Comparison of ENCODE assay signal across 2 cellular contexts in the genomic region with DNA sequence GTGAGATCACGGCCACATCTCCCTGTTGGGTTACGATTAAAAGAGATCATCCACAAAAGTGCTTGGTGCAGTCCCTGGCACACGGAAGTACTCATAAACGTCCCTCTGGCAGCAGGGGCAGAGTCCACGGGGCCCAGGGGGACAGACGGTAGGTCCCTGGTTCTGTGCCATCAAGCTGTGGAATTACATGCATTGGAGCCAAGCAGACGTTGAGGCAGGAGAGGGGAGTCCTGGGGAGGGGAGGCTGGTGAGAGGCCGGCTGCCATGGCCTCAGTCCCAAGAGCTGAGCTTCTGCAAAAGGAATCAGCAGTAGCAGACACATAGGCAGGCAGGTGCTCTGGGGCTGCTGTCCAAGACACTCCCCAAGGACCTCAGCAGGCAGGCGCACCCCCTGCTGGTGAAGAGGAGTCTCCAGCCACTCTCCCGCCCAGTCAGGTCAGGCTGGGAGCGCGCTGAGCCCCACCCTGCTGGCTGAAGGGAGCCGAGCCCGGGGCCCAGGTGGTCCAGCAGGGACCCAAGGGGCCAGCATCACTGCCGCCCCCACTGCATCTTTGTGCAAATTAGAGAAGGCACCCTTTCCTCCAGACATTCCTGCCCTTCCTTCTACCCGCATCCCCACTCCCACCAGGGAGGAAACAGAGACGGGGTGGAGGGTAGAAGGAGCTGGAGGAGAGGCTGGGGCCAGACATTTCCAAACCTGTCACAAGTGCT.
TF ChIP-seq lines count a peak whose summit lies in the region.

No MANE protein-coding gene starts in this region.

TF ChIP-seq in GM12878, 131 proteins besides CTCF, POLR2A, EP300 and RAD21 (continued from another document and continues in another):
- TF ChIP-seq, protein P1, sequence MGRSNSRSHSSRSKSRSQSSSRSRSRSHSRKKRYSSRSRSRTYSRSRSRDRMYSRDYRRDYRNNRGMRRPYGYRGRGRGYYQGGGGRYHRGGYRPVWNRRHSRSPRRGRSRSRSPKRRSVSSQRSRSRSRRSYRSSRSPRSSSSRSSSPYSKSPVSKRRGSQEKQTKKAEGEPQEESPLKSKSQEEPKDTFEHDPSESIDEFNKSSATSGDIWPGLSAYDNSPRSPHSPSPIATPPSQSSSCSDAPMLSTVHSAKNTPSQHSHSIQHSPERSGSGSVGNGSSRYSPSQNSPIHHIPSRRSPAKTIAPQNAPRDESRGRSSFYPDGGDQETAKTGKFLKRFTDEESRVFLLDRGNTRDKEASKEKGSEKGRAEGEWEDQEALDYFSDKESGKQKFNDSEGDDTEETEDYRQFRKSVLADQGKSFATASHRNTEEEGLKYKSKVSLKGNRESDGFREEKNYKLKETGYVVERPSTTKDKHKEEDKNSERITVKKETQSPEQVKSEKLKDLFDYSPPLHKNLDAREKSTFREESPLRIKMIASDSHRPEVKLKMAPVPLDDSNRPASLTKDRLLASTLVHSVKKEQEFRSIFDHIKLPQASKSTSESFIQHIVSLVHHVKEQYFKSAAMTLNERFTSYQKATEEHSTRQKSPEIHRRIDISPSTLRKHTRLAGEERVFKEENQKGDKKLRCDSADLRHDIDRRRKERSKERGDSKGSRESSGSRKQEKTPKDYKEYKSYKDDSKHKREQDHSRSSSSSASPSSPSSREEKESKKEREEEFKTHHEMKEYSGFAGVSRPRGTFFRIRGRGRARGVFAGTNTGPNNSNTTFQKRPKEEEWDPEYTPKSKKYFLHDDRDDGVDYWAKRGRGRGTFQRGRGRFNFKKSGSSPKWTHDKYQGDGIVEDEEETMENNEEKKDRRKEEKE (IDR thresholded peaks at IDR 0.05) = no peak
- TF ChIP-seq POLR2AphosphoS2 (IDR thresholded peaks at IDR 0.05; ENCODE audit: low read depth, low read length) (no peak), ZNF274 (IDR thresholded peaks at IDR 0.05; ENCODE audit: insufficient read depth, insufficient read length) (no peak), SP1 (IDR thresholded peaks at IDR 0.05; ENCODE audit: low read depth, low read length) (no peak), SMC3 (IDR thresholded peaks at IDR 0.05; ENCODE audit: borderline replicate concordance, low read length) (peak; percentile 76), CHD2 (IDR thresholded peaks at IDR 0.05; ENCODE audit: borderline replicate concordance, low read depth, low read length) (no peak), NFIC (IDR thresholded peaks at IDR 0.05; ENCODE audit: low read depth, low read length) (no peak), NFYA (IDR thresholded peaks at IDR 0.05; ENCODE audit: borderline replicate concordance, low read depth, low read length) (no peak), TARDBP (IDR thresholded peaks at IDR 0.05; ENCODE audit: borderline replicate concordance) (no peak), GATAD2B (conservative IDR thresholded peaks at IDR 0.05; ENCODE audit: low read depth) (no peak), MYC (IDR thresholded peaks at IDR 0.05; ENCODE audit: insufficient read depth, insufficient read length, insufficient replicate concordance, low read length, severe bottlenecking) (no peak), BHLHE40 (IDR thresholded peaks at IDR 0.05; ENCODE audit: borderline replicate concordance in 1 of 2, low read depth in 2 of 2, low read length in 1 of 2) (peak in 1 of 2 experiments; percentile 46; a peak in 1 of 4 replicates), ZNF207 (IDR thresholded peaks at IDR 0.05; ENCODE audit: borderline replicate concordance) (no peak), ASH2L (IDR thresholded peaks at IDR 0.05; ENCODE audit: borderline replicate concordance, low read depth) (no peak), SMAD1 (IDR thresholded peaks at IDR 0.05; ENCODE audit: low read depth, partially characterized antibody) (no peak), SUZ12 (IDR thresholded peaks at IDR 0.05; ENCODE audit: unreplicated experiment) (no peak), IKZF1 (conservative IDR thresholded peaks at IDR 0.05) (peak; percentile 20), IRF4 (IDR thresholded peaks at IDR 0.05; ENCODE audit: low read depth, low read length) (no peak)
- TF ChIP-seq, protein P2, sequence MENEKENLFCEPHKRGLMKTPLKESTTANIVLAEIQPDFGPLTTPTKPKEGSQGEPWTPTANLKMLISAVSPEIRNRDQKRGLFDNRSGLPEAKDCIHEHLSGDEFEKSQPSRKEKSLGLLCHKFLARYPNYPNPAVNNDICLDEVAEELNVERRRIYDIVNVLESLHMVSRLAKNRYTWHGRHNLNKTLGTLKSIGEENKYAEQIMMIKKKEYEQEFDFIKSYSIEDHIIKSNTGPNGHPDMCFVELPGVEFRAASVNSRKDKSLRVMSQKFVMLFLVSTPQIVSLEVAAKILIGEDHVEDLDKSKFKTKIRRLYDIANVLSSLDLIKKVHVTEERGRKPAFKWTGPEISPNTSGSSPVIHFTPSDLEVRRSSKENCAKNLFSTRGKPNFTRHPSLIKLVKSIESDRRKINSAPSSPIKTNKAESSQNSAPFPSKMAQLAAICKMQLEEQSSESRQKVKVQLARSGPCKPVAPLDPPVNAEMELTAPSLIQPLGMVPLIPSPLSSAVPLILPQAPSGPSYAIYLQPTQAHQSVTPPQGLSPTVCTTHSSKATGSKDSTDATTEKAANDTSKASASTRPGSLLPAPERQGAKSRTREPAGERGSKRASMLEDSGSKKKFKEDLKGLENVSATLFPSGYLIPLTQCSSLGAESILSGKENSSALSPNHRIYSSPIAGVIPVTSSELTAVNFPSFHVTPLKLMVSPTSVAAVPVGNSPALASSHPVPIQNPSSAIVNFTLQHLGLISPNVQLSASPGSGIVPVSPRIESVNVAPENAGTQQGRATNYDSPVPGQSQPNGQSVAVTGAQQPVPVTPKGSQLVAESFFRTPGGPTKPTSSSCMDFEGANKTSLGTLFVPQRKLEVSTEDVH (IDR thresholded peaks at IDR 0.05; ENCODE audit: low read depth, partially characterized antibody) = no peak
- TF ChIP-seq, protein P3, sequence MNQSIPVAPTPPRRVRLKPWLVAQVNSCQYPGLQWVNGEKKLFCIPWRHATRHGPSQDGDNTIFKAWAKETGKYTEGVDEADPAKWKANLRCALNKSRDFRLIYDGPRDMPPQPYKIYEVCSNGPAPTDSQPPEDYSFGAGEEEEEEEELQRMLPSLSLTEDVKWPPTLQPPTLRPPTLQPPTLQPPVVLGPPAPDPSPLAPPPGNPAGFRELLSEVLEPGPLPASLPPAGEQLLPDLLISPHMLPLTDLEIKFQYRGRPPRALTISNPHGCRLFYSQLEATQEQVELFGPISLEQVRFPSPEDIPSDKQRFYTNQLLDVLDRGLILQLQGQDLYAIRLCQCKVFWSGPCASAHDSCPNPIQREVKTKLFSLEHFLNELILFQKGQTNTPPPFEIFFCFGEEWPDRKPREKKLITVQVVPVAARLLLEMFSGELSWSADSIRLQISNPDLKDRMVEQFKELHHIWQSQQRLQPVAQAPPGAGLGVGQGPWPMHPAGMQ (IDR thresholded peaks at IDR 0.05; ENCODE audit: borderline replicate concordance) = no peak

TF ChIP-seq in HepG2, 621 proteins besides CTCF, POLR2A, EP300 and RAD21 (continued from another document and continues in another):
- TF ChIP-seq, protein P4, sequence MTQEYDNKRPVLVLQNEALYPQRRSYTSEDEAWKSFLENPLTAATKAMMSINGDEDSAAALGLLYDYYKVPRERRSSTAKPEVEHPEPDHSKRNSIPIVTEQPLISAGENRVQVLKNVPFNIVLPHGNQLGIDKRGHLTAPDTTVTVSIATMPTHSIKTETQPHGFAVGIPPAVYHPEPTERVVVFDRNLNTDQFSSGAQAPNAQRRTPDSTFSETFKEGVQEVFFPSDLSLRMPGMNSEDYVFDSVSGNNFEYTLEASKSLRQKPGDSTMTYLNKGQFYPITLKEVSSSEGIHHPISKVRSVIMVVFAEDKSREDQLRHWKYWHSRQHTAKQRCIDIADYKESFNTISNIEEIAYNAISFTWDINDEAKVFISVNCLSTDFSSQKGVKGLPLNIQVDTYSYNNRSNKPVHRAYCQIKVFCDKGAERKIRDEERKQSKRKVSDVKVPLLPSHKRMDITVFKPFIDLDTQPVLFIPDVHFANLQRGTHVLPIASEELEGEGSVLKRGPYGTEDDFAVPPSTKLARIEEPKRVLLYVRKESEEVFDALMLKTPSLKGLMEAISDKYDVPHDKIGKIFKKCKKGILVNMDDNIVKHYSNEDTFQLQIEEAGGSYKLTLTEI (CRISPR knock-in tag; conservative IDR thresholded peaks at IDR 0.05) = no peak
- no peak for TF ChIP-seq FOXM1 (CRISPR knock-in tag; IDR thresholded peaks at IDR 0.05)
- TF ChIP-seq, protein P5, sequence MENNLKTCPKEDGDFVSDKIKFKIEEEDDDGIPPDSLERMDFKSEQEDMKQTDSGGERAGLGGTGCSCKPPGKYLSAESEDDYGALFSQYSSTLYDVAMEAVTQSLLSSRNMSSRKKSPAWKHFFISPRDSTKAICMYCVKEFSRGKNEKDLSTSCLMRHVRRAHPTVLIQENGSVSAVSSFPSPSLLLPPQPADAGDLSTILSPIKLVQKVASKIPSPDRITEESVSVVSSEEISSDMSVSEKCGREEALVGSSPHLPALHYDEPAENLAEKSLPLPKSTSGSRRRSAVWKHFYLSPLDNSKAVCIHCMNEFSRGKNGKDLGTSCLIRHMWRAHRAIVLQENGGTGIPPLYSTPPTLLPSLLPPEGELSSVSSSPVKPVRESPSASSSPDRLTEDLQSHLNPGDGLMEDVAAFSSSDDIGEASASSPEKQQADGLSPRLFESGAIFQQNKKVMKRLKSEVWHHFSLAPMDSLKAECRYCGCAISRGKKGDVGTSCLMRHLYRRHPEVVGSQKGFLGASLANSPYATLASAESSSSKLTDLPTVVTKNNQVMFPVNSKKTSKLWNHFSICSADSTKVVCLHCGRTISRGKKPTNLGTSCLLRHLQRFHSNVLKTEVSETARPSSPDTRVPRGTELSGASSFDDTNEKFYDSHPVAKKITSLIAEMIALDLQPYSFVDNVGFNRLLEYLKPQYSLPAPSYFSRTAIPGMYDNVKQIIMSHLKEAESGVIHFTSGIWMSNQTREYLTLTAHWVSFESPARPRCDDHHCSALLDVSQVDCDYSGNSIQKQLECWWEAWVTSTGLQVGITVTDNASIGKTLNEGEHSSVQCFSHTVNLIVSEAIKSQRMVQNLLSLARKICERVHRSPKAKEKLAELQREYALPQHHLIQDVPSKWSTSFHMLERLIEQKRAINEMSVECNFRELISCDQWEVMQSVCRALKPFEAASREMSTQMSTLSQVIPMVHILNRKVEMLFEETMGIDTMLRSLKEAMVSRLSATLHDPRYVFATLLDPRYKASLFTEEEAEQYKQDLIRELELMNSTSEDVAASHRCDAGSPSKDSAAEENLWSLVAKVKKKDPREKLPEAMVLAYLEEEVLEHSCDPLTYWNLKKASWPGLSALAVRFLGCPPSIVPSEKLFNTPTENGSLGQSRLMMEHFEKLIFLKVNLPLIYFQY (CRISPR knock-in tag; IDR thresholded peaks at IDR 0.05; ENCODE audit: borderline replicate concordance) = no peak
- TF ChIP-seq ZZZ3 (CRISPR knock-in tag; IDR thresholded peaks at IDR 0.05; ENCODE audit: borderline replicate concordance) = no peak
- no peak for TF ChIP-seq MAFK (conservative IDR thresholded peaks at IDR 0.05 in 1 of 2, IDR thresholded peaks at IDR 0.05 in 1 of 2; ENCODE audit: low read length in 2 of 2)
- TF ChIP-seq SP2 (CRISPR knock-in tag; IDR thresholded peaks at IDR 0.05) = 0 out of 2 replicates have a peak, but pooled peaks have one; percentile 38
- TF ChIP-seq ZNF382 (CRISPR knock-in tag; IDR thresholded peaks at IDR 0.05; ENCODE audit: borderline replicate concordance) = no peak
- TF ChIP-seq, protein P6, sequence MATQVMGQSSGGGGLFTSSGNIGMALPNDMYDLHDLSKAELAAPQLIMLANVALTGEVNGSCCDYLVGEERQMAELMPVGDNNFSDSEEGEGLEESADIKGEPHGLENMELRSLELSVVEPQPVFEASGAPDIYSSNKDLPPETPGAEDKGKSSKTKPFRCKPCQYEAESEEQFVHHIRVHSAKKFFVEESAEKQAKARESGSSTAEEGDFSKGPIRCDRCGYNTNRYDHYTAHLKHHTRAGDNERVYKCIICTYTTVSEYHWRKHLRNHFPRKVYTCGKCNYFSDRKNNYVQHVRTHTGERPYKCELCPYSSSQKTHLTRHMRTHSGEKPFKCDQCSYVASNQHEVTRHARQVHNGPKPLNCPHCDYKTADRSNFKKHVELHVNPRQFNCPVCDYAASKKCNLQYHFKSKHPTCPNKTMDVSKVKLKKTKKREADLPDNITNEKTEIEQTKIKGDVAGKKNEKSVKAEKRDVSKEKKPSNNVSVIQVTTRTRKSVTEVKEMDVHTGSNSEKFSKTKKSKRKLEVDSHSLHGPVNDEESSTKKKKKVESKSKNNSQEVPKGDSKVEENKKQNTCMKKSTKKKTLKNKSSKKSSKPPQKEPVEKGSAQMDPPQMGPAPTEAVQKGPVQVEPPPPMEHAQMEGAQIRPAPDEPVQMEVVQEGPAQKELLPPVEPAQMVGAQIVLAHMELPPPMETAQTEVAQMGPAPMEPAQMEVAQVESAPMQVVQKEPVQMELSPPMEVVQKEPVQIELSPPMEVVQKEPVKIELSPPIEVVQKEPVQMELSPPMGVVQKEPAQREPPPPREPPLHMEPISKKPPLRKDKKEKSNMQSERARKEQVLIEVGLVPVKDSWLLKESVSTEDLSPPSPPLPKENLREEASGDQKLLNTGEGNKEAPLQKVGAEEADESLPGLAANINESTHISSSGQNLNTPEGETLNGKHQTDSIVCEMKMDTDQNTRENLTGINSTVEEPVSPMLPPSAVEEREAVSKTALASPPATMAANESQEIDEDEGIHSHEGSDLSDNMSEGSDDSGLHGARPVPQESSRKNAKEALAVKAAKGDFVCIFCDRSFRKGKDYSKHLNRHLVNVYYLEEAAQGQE (IDR thresholded peaks at IDR 0.05; ENCODE audit: borderline replicate concordance in 1 of 2, low read depth in 1 of 2, low read length in 2 of 2) = no peak
- TF ChIP-seq CBFB (CRISPR knock-in tag; IDR thresholded peaks at IDR 0.05) = no peak
- TF ChIP-seq ZNF564 (CRISPR knock-in tag; IDR thresholded peaks at IDR 0.05) = no peak
- TF ChIP-seq SALL1 (CRISPR knock-in tag; IDR thresholded peaks at IDR 0.05) = peak; percentile 77
- TF ChIP-seq, protein P7, sequence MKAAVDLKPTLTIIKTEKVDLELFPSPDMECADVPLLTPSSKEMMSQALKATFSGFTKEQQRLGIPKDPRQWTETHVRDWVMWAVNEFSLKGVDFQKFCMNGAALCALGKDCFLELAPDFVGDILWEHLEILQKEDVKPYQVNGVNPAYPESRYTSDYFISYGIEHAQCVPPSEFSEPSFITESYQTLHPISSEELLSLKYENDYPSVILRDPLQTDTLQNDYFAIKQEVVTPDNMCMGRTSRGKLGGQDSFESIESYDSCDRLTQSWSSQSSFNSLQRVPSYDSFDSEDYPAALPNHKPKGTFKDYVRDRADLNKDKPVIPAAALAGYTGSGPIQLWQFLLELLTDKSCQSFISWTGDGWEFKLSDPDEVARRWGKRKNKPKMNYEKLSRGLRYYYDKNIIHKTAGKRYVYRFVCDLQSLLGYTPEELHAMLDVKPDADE (CRISPR knock-in tag; IDR thresholded peaks at IDR 0.05) = no peak
- no peak for TF ChIP-seq MAF1 (CRISPR knock-in tag; IDR thresholded peaks at IDR 0.05; ENCODE audit: borderline replicate concordance)
- no peak for TF ChIP-seq ZNF557 (CRISPR knock-in tag; IDR thresholded peaks at IDR 0.05)
- TF ChIP-seq THYN1 (CRISPR knock-in tag; IDR thresholded peaks at IDR 0.05; ENCODE audit: borderline replicate concordance, low read depth) = no peak
- TF ChIP-seq FOXO1 (CRISPR knock-in tag; IDR thresholded peaks at IDR 0.05) = no peak; the same call in 1 of the 2 replicates
- peak; percentile 59; the same call in 1 of the 2 replicates for TF ChIP-seq MYC (CRISPR knock-in tag; IDR thresholded peaks at IDR 0.05; ENCODE audit: borderline replicate concordance)
- TF ChIP-seq ZNF547 (CRISPR knock-in tag; IDR thresholded peaks at IDR 0.05) = no peak; the same call in 1 of the 2 replicates
- TF ChIP-seq U2AF2 (IDR thresholded peaks at IDR 0.05; ENCODE audit: low read depth, low read length) = no peak
- TF ChIP-seq NFKB2 (CRISPR knock-in tag; IDR thresholded peaks at IDR 0.05; ENCODE audit: borderline replicate concordance) = peak; percentile 84; the same call in 1 of the 2 replicates
- TF ChIP-seq ZSCAN21 (CRISPR knock-in tag; IDR thresholded peaks at IDR 0.05; ENCODE audit: borderline replicate concordance) = no peak
- TF ChIP-seq ZNF749 (CRISPR knock-in tag; IDR thresholded peaks at IDR 0.05; ENCODE audit: borderline replicate concordance) = no peak
